8 cellular contexts compared by ENCODE assay signal in the genomic region with DNA sequence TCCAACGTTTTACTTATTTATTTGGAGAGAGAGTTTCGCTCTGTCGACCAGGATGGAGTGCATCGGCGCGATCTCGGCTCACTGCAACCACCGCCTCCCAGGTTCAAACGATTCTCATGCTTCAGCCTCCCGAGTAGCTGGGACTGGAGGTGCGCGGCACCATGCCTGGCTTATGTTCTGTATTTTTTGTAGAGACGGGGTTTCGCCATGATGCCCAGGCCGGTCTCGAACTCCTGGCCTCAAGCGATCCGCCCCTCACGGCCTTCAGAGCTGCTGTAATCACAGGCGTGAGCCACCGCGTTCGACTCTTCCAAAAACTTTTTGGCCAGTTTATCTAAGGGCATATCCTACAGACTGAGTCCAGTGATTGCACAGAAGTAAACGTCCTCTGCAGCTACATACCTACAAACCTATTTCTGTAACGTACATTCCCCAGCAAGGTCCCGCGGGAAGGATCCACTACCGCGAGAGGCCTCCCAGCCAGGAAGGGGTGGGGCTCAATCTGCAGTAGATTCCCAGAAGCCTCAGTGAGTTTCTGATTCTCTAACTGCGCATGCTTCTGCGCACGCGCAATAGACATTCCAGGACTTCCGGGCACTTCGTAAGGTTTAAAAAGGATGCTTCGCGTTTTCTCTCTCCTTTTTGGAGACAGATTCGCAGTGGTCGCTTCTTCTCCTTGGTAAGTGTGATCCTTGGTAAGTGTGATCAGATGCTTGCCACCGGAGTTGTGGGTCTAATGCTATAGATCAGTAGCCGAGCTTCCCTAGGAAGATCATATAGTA. TPM values are rescaled to one million over a fixed set of nuclear protein-coding genes. Genes with fewer than 3 reads are reported as not detected.
DNase-seq lines count a peak whose midpoint lies in the region; ATAC-seq and TF ChIP-seq lines count a peak whose summit lies in the region.

RCC1 (plus strand) TSS at position 638 of the 782 bp plus-strand sequence. CDS start 23,824 bp downstream, outside the sequence.

- peaks cover 32% of the 10 kb centered on the region for H3K4me1 Mint-ChIP-seq in activated T-cell treated with anti-CD3 and anti-CD28 coated beads, Interleukin-2, amount 50 U/mL, for 24 hours (ENCODE audit: low read depth)

- H3K27ac ChIP-seq in esophagus (ENCODE audit: low read depth in 2 of 2, low read length in 1 of 2) (peak within 1 kb of the TSS; percentile 86 to 89), muscle layer of colon (ENCODE audit: low read depth, low read length) (peak within 1 kb of the TSS; percentile 85)

- peak within 1 kb of the TSS; percentile 84 for H3K9ac ChIP-seq in muscle layer of colon (ENCODE audit: low read length)

- H3K4me3 Mint-ChIP-seq in activated T-cell treated with anti-CD3 and anti-CD28 coated beads, Interleukin-2, amount 50 U/mL, for 24 hours: peak within 1 kb of the TSS; percentile 96

- no peaks in the 10 kb centered on the region for H3K9me3 ChIP-seq in esophagus (ENCODE audit: control insufficient read depth in 2 of 2, insufficient read depth in 1 of 2, low read depth in 1 of 2, low read length in 1 of 2)
- no peaks in the 10 kb centered on the region for H3K9me3 ChIP-seq in muscle layer of colon (ENCODE audit: low read length)

- peak within 1 kb of the TSS; percentile 100 for H3K27ac Mint-ChIP-seq in activated T-cell treated with anti-CD3 and anti-CD28 coated beads, Interleukin-2, amount 50 U/mL, for 24 hours

- H3K4me3 ChIP-seq in esophagus (ENCODE audit: low read depth in 1 of 2, low read length in 2 of 2) (peak within 1 kb of the TSS; percentile 78 to 96), muscle layer of colon (ENCODE audit: low read depth in 1 of 2, low read length in 2 of 2) (peak within 1 kb of the TSS; percentile 64 to 85)

- H3K27me3 ChIP-seq in esophagus (ENCODE audit: control insufficient read depth in 1 of 2, insufficient read depth in 2 of 2, low read length in 2 of 2): no peaks in the 10 kb centered on the region
- H3K27me3 ChIP-seq in muscle layer of colon (ENCODE audit: control insufficient read depth in 1 of 2, insufficient read depth in 2 of 2, low read length in 2 of 2): no peaks in the 10 kb centered on the region

- peaks cover 2% of the 10 kb centered on the region for H3K27me3 Mint-ChIP-seq in activated T-cell treated with anti-CD3 and anti-CD28 coated beads, Interleukin-2, amount 50 U/mL, for 24 hours

- H3K36me3 ChIP-seq in esophagus (ENCODE audit: control insufficient read depth in 2 of 2, insufficient read depth in 2 of 2, low read length in 1 of 2): peaks cover 8 to 14% of the 10 kb centered on the region in 2 donors
- peaks cover 29% of the 10 kb centered on the region for H3K36me3 ChIP-seq in muscle layer of colon (ENCODE audit: insufficient read depth, low read length)

- H3K4me1 ChIP-seq in esophagus (ENCODE audit: control insufficient read depth in 2 of 2, insufficient read depth in 2 of 2, low read length in 1 of 2): peaks cover 0 to 5% of the 10 kb centered on the region in 2 donors
- peaks cover 25% of the 10 kb centered on the region for H3K4me1 ChIP-seq in muscle layer of colon (ENCODE audit: insufficient read depth, low read length)

- H3K9me3 Mint-ChIP-seq in activated T-cell treated with anti-CD3 and anti-CD28 coated beads, Interleukin-2, amount 50 U/mL, for 24 hours: no peaks in the 10 kb centered on the region

- WGBS in esophagus, 2 donors: 2% methylated on average over 41 of the region's 41 CpGs

- peak; percentile 85 for ATAC-seq in GM21619 (IDR thresholded peaks at IDR 0.05; ENCODE audit: unreplicated experiment)

- in situ Hi-C loops in KBM-7 (cut with MboI; ENCODE audit: low pct_unique_long_range_greater_than_20kb, low sequenced_read_pairs): no loop called here

- peaks cover 55% of the 10 kb centered on the region for H3K36me3 Mint-ChIP-seq in activated T-cell treated with anti-CD3 and anti-CD28 coated beads, Interleukin-2, amount 50 U/mL, for 24 hours (ENCODE audit: low read depth)

- peak; percentile 100 for DNase-seq in DMS153 (lab: John Stamatoyannopoulos, UW)
- peak; percentile 97 for DNase-seq in KBM-7
- peak; percentile 92 for DNase-seq in activated T-cell treated with anti-CD3 and anti-CD28 coated beads, Interleukin-2, amount 50 U/mL, for 24 hours
- peak; percentile 83 for DNase-seq in stimulated activated CD8-positive, alpha-beta memory T cell treated with anti-CD3 and anti-CD28 coated beads, Interleukin-7, amount 100 ng/mL, for 24 hours (ENCODE audit: low read depth)

TF ChIP-seq in PFSK-1, 5 proteins besides CTCF, POLR2A, EP300 and RAD21:
- no peak for TF ChIP-seq FOXP2 (optimal IDR thresholded peaks at IDR 0.05; ENCODE audit: borderline replicate concordance, extremely low read depth, extremely low read length, insufficient read depth)
- peak; percentile 100 for TF ChIP-seq POLR2AphosphoS5 (IDR thresholded peaks at IDR 0.05; ENCODE audit: low read depth, low read length)
- peak; percentile 100 for TF ChIP-seq TAF1 (IDR thresholded peaks at IDR 0.05; ENCODE audit: borderline replicate concordance, insufficient read depth, low read length)
- TF ChIP-seq, protein P1, sequence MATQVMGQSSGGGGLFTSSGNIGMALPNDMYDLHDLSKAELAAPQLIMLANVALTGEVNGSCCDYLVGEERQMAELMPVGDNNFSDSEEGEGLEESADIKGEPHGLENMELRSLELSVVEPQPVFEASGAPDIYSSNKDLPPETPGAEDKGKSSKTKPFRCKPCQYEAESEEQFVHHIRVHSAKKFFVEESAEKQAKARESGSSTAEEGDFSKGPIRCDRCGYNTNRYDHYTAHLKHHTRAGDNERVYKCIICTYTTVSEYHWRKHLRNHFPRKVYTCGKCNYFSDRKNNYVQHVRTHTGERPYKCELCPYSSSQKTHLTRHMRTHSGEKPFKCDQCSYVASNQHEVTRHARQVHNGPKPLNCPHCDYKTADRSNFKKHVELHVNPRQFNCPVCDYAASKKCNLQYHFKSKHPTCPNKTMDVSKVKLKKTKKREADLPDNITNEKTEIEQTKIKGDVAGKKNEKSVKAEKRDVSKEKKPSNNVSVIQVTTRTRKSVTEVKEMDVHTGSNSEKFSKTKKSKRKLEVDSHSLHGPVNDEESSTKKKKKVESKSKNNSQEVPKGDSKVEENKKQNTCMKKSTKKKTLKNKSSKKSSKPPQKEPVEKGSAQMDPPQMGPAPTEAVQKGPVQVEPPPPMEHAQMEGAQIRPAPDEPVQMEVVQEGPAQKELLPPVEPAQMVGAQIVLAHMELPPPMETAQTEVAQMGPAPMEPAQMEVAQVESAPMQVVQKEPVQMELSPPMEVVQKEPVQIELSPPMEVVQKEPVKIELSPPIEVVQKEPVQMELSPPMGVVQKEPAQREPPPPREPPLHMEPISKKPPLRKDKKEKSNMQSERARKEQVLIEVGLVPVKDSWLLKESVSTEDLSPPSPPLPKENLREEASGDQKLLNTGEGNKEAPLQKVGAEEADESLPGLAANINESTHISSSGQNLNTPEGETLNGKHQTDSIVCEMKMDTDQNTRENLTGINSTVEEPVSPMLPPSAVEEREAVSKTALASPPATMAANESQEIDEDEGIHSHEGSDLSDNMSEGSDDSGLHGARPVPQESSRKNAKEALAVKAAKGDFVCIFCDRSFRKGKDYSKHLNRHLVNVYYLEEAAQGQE (IDR thresholded peaks at IDR 0.05; ENCODE audit: insufficient read depth in 1 of 2, low read depth in 2 of 2, low read length in 2 of 2): peak; percentile 19 to 72; a peak in 3 of 4 replicates
- peak; percentile 71; the same call in 1 of the 2 replicates for TF ChIP-seq SIN3A (IDR thresholded peaks at IDR 0.05; ENCODE audit: borderline replicate concordance, insufficient read depth, low read length)

RNA-seq across cellular contexts. Expression of gene RCC1, which starts in this region (rescaled TPM):
- polyA plus RNA-seq in PFSK-1 (2012; ENCODE audit: insufficient read length, low read depth): 126 TPM
- 10 to 100 TPM; 32.5 to 46.4 TPM for polyA plus RNA-seq in esophagus

Comparison
In these comparisons a context has a peak if more than half of its experiments do, and no peak if none do; other contexts are left out.
1. Peak in every context shown above with its lines: DNase-seq, ATAC-seq, H3K4me3 ChIP-seq and H3K27ac ChIP-seq.